20 cellular contexts compared by ENCODE assay signal in genomic region chr15:28122038-28122949, GRCh38. TPM values are rescaled to one million over a fixed set of nuclear protein-coding genes. Genes with fewer than 3 reads are reported as not detected.
"Had no signal": no experiment of that assay in that cellular context is flagged by ENCODE, and none has a peak within 500 bp of the region (broad histone marks: within the 10 kb centered on the region; RNA-seq: fewer than 3 reads in every experiment).

No MANE protein-coding gene starts in this region.

- H3K4me1 ChIP-seq: lower lobe of right lung had no signal

- H3K27me3 ChIP-seq: hepatocyte, stomach had no signal

- DNase-seq: activated CD4-positive, alpha-beta T cell treated with anti-CD3 and anti-CD28 coated beads for 36 hours; activated CD4-positive, alpha-beta T cell treated with anti-CD3 and anti-CD28 coated beads, Interleukin-2, amount 50 U/mL, for 48 hours; activated naive CD4-positive, alpha-beta T cell treated with Interleukin-2 at 50 U/mL for 16 hours; activated naive CD8-positive, alpha-beta T cell treated with anti-CD3 and anti-CD28 coated beads, Interleukin-2, amount 50 U/mL, for 24 hours; activated T-cell treated with anti-CD3 and anti-CD28 coated beads, Interleukin-2, amount 50 U/mL, for 1 hour; anterior cingulate cortex; cerebellar nuclear complex; cortex of kidney; effector CD4-positive, alpha-beta T cell; foreskin fibroblast; left colon; lower lobe of right lung; stimulated activated CD4-positive, alpha-beta T cell treated with anti-CD3 and anti-CD28 coated beads, Interleukin-12 subunit alpha, Interleukin-12 subunit beta, amount 100 ng/mL, for 4 hours; stimulated activated CD4-positive, alpha-beta T cell treated with anti-CD3 and anti-CD28 coated beads, Interleukin-2, amount 100 ng/mL, for 24 hours; stomach; trophoblast cell had no signal

- H3K27ac ChIP-seq: hepatocyte, lower lobe of right lung, stomach had no signal

- H3K9me3 ChIP-seq: lower lobe of right lung, stomach had no signal

- H2AFZ ChIP-seq: hepatocyte had no signal

- ATAC-seq: activated CD4-positive, alpha-beta T cell treated with anti-CD3 and anti-CD28 coated beads for 36 hours; activated naive CD8-positive, alpha-beta T cell treated with anti-CD3 and anti-CD28 coated beads, Interleukin-2, amount 50 U/mL, for 24 hours; activated T-helper 17 cell treated with anti-CD3 and anti-CD28 coated beads, Interleukin-2, amount 50 U/mL, for 72 hours; left colon; natural killer cell treated with Interleukin-12 subunit alpha and Interleukin-12 subunit beta and Interleukin-15 and Interleukin-18, amount 100 ng/mL, for 72 hours had no signal

- H3K4me2 ChIP-seq: hepatocyte had no signal

- H3K79me2 ChIP-seq: hepatocyte had no signal

- H3K4me3 ChIP-seq: hepatocyte, lower lobe of right lung, stomach had no signal

RNA-seq across cellular contexts. Expression of gene OCA2, which starts 23.2 kb away (rescaled TPM):
- total RNA-seq: activated CD4-positive, alpha-beta T cell treated with anti-CD3 and anti-CD28 coated beads for 36 hours; activated T-helper 17 cell treated with anti-CD3 and anti-CD28 coated beads, Interleukin-2, amount 50 U/mL, for 72 hours; endothelial cell of umbilical vein; natural killer cell treated with Interleukin-12 subunit alpha and Interleukin-12 subunit beta and Interleukin-15 and Interleukin-18, amount 100 ng/mL, for 72 hours had no signal
- polyA plus RNA-seq: endothelial cell of umbilical vein had no signal
